9 cellular contexts compared by ENCODE assay signal in the genomic region with DNA sequence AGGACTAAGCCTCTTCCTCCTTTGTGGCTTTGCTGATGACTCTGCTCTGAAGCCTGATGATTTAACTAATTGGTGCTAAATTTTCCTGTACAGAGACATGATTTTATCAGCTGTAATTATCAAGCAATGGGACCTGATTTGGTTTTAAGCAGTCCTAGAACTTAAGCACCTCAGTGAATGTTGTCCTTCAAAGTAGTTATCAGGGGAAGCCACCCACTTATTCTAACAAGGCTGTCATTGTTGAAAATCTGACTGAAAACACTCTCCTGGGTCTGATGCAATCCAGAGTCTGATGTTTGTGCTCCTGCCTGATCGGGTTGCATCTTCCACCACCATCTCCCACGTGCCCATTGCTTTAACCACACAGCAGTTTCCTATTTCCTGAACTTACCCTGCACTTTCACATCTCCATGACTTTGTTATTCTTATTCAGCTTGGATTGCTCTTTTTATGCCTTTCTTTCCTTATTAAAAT. TPM values are rescaled to one million over a fixed set of nuclear protein-coding genes. Genes with fewer than 3 reads are reported as not detected.
DNase-seq lines count a peak whose midpoint lies in the region; ATAC-seq lines count a peak whose summit lies in the region.
"Had no signal": no experiment of that assay in that cellular context is flagged by ENCODE, and none has a peak within 500 bp of the region (broad histone marks: within the 10 kb centered on the region; RNA-seq: fewer than 3 reads in every experiment).

No MANE protein-coding gene starts in this region.

- H3K27me3 Mint-ChIP-seq in activated T-cell treated with anti-CD3 and anti-CD28 coated beads, Interleukin-2, amount 50 U/mL, for 72 hours (ENCODE audit: low read depth), result no peaks in the 10 kb centered on the region
- H3K27me3 Mint-ChIP-seq: brain had no signal

- H3K27ac Mint-ChIP-seq in activated T-cell treated with anti-CD3 and anti-CD28 coated beads, Interleukin-2, amount 50 U/mL, for 72 hours, result peak overlapping the region; percentile 92

- H3K4me3 Mint-ChIP-seq in activated T-cell treated with anti-CD3 and anti-CD28 coated beads, Interleukin-2, amount 50 U/mL, for 72 hours, result peak overlapping the region; percentile 78

- ATAC-seq in GM18502 (IDR thresholded peaks at IDR 0.05; ENCODE audit: poor library complexity, unreplicated experiment) (peak; percentile 39), HG02870 (IDR thresholded peaks at IDR 0.05; ENCODE audit: unreplicated experiment) (no peak)
- ATAC-seq in activated T-cell treated with anti-CD3 and anti-CD28 coated beads, Interleukin-2, amount 50 U/mL, for 72 hours (replicated peaks in 1 of 2), result peak; percentile 45 to 54

- H3K4me1 Mint-ChIP-seq in activated T-cell treated with anti-CD3 and anti-CD28 coated beads, Interleukin-2, amount 50 U/mL, for 72 hours (ENCODE audit: low read depth), result peaks cover 90% of the 10 kb centered on the region

- DNase-seq in AG08395 (ENCODE audit: low spot score) (peak; percentile 65), MV-4-11 (lab: John Stamatoyannopoulos, UW) (peak; percentile 89), kidney tubule cell (ENCODE audit: low spot score) (peak; percentile 47), SHP77 treated with DMSO at 0.1 percent for 48 hours (lab: John Stamatoyannopoulos, UW) (no peak), DMS153 (lab: John Stamatoyannopoulos, UW) (no peak)
- peak; percentile 70 to 73 for DNase-seq in activated T-cell treated with anti-CD3 and anti-CD28 coated beads, Interleukin-2, amount 50 U/mL, for 72 hours

- no peaks in the 10 kb centered on the region for H3K36me3 Mint-ChIP-seq in activated T-cell treated with anti-CD3 and anti-CD28 coated beads, Interleukin-2, amount 50 U/mL, for 72 hours (ENCODE audit: insufficient read depth in 2 of 2)
- H3K36me3 Mint-ChIP-seq: brain had no signal

- no peaks in the 10 kb centered on the region for H3K9me3 Mint-ChIP-seq in activated T-cell treated with anti-CD3 and anti-CD28 coated beads, Interleukin-2, amount 50 U/mL, for 72 hours

RNA-seq across cellular contexts. Expression of gene S1PR1, which starts 54.8 kb away (rescaled TPM):
- total RNA-seq in activated T-cell treated with anti-CD3 and anti-CD28 coated beads, Interleukin-2, amount 50 U/mL, for 72 hours, result 100 to 1,000 TPM; 135 to 157 TPM

Comparison
In these comparisons a context has a peak if more than half of its experiments do, and no peak if none do; other contexts are left out.
1. DNase-seq: peak in AG08395 (single experiment), MV-4-11 (single experiment), activated T-cell treated with anti-CD3 and anti-CD28 coated beads, Interleukin-2, amount 50 U/mL, for 72 hours (2 of 2) and kidney tubule cell (single experiment); none in SHP77 treated with DMSO at 0.1 percent for 48 hours (single experiment) and DMS153 (single experiment).